Comparison of ENCODE assay signal across 14 cellular contexts in genomic region chr10:81603106-81603620, GRCh38.
A peak's percentile ranks its signal among the peaks of the same experiment; 100 is the strongest.
DNase-seq lines count a peak whose midpoint lies in the region; ATAC-seq and TF ChIP-seq lines count a peak whose summit lies in the region.
"Had no signal": no experiment of that assay in that cellular context is flagged by ENCODE, and none has a peak within 500 bp of the region (broad histone marks: within the 10 kb centered on the region; RNA-seq: fewer than 3 reads in every experiment).

No MANE protein-coding gene starts in this region.

- TF ChIP-seq POLR2A in erythroblast (IDR thresholded peaks at IDR 0.05; ENCODE audit: low read length), result no peak

- peak; percentile 93 for DNase-seq in Caki2 (ENCODE audit: low read depth)
- DNase-seq in dedifferentiated amniotic fluid mesenchymal stem cell (ENCODE audit: extremely low spot score), result peak; percentile 12
- peak; percentile 41 for DNase-seq in kidney glomerular epithelial cell (lab: John Stamatoyannopoulos, UW)
- DNase-seq in erythroblast (lab: John Stamatoyannopoulos, UW), result no peak
- no peak for DNase-seq in activated gamma-delta T cell (lab: John Stamatoyannopoulos, UW)
- DNase-seq: Caco-2; CD4-positive, CD25-positive, alpha-beta regulatory T cell; CD8-positive, alpha-beta T cell; DMS 273 treated with DMSO at 0.1 percent for 48 hours; DMS79; EL; GDM1; GOT3 had no signal

- in situ Hi-C loops in Caki2 (cut with HindIII; ENCODE audit: low pct_unique_long_range_greater_than_20kb, low sequenced_read_pairs), result no loop called here

- no peak for ATAC-seq in GM18873 (IDR thresholded peaks at IDR 0.05; ENCODE audit: low FRiP score, unreplicated experiment)
- ATAC-seq: CD8-positive, alpha-beta T cell had no signal

Comparison
In these comparisons a context has a peak if more than half of its experiments do, and no peak if none do; other contexts are left out.
1. DNase-seq: peak in Caki2 (single experiment), dedifferentiated amniotic fluid mesenchymal stem cell (single experiment) and kidney glomerular epithelial cell (single experiment); none in erythroblast (0 of 2) and activated gamma-delta T cell (single experiment).